27 cellular contexts compared by ENCODE assay signal in the genomic region with DNA sequence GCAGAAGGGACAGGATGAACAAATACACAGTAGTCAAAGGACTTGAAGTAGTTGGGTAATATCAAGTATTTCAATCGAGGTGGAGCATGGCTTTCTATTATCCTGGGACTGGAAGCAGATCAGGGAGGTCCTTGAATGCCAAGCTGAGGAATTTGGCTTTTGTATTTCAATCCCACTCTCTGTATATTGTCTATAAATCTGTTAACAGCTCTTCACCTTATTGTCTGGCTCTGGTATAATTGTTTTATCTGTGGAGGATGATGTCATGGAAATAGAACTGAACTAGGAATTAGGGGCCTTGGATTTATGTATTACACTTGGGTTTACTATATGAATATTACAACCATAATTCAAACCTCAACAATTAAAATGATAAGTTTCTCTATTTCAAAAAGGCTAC.
"Had no signal": no experiment of that assay in that cellular context is flagged by ENCODE, and none has a peak within 500 bp of the region (broad histone marks: within the 10 kb centered on the region; RNA-seq: fewer than 3 reads in every experiment).

No MANE protein-coding gene starts in this region.

- H3K27me3 ChIP-seq: stomach, suprapubic skin, testis, thyroid gland, tibial artery, tibial nerve, transverse colon, upper lobe of left lung, uterus, vagina had no signal

- DNase-seq: stimulated activated CD4-positive, alpha-beta T cell treated with anti-CD3 and anti-CD28 coated beads, Interleukin-2, amount 100 ng/mL, for 48 hours; stimulated activated CD4-positive, alpha-beta T cell treated with anti-CD3 and anti-CD28 coated beads, Interleukin-4, amount 100 ng/mL, for 1 hour; stimulated activated CD4-positive, alpha-beta T cell treated with anti-CD3 and anti-CD28 coated beads, Interleukin-4, amount 100 ng/mL, for 24 hours; stimulated activated CD4-positive, alpha-beta T cell treated with anti-CD3 and anti-CD28 coated beads, Interleukin-4, amount 100 ng/mL, for 4 hours; stimulated activated CD8-positive, alpha-beta memory T cell treated with anti-CD3 and anti-CD28 coated beads, Interleukin-4, amount 100 ng/mL, for 48 hours; stimulated activated naive B cell treated with anti-CD40 and anti-IgM and Interleukin-4, amounts not matched to agents 10 μg/mL and 1 μg/mL and 100 μg/mL, for 72 hours; stimulated activated naive CD4-positive, alpha-beta T cell; stimulated activated naive CD4-positive, alpha-beta T cell treated with Interleukin-2 at 50 U/mL for 16 hours; stimulated activated naive CD8-positive, alpha-beta T cell treated with anti-CD3 and anti-CD28 coated beads, Interleukin-15, amount 100 ng/mL, for 72 hours; stimulated activated naive CD8-positive, alpha-beta T cell treated with anti-CD3 and anti-CD28 coated beads, Interleukin-15, Interleukin-2, amounts not matched to agents 100 U/mL and 50 U/mL, for 24 hours; stomach; substantia nigra; testis; thyroid gland; tibial artery; transverse colon; trophoblast cell; upper lobe of left lung; upper lobe of right lung; uterus had no signal

- FAIRE-seq: urothelium cell line had no signal

- ATAC-seq: stimulated activated effector memory CD8-positive, alpha-beta T cell treated with anti-CD3 and anti-CD28 coated beads, Interleukin-12 subunit alpha, Interleukin-12 subunit beta, amount 100 ng/mL, for 72 hours; stimulated activated memory B cell treated with anti-CD40 and anti-IgM and Interleukin-4, amounts not matched to agents 10 μg/mL and 1 μg/mL and 100 μg/mL, for 72 hours; stimulated activated naive B cell treated with anti-CD40 and anti-IgM and Interleukin-4, amounts not matched to agents 10 μg/mL and 1 μg/mL and 100 μg/mL, for 72 hours; stimulated activated naive CD8-positive, alpha-beta T cell treated with anti-CD3 and anti-CD28 coated beads, Interleukin-15, amount 100 ng/mL, for 72 hours; stimulated activated naive CD8-positive, alpha-beta T cell treated with anti-CD3 and anti-CD28 coated beads, Interleukin-15, Interleukin-2, amounts not matched to agents 100 U/mL and 50 U/mL, for 24 hours; upper lobe of right lung had no signal

- H3K4me1 ChIP-seq: stomach, thyroid gland, tibial artery, upper lobe of left lung, upper lobe of right lung, uterus had no signal

- H3K27ac ChIP-seq: stomach, suprapubic skin, testis, thoracic aorta, thyroid gland, tibial artery, tibial nerve, transverse colon, upper lobe of left lung, upper lobe of right lung, vagina had no signal

- H3K4me3 ChIP-seq: stomach, suprapubic skin, testis, thoracic aorta, thyroid gland, tibial artery, tibial nerve, transverse colon, upper lobe of left lung, upper lobe of right lung, uterus, vagina had no signal

- H3K36me3 ChIP-seq: stomach, suprapubic skin, thoracic aorta, thyroid gland, tibial artery, tibial nerve, transverse colon, upper lobe of left lung, upper lobe of right lung, uterus, vagina had no signal

- H3K9me3 ChIP-seq: suprapubic skin, testis, thyroid gland, upper lobe of left lung, upper lobe of right lung, uterus, vagina had no signal
